ENCODE assay signal across 24 cellular contexts in the genomic region with DNA sequence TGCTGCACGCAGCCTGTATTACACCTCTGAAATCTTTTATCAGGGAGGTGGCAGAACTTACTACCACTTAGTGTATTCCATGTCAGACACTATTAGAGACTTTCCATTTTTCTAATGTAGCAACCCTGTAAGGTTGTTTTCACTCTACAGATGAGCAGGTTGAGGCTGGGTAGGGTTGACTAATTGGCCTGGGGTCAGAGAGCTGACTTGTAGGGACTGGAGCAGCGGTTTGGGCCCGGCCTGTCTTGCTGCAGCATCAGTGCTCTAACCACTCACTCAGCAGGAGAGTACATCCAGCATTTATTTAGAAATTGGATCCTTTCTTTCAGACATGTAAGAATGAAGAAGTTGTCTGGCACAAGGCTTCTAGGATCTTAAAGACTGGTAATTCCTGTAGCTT. TPM values are rescaled to one million over a fixed set of nuclear protein-coding genes. Genes with fewer than 3 reads are reported as not detected.
DNase-seq lines count a peak whose midpoint lies in the region; ATAC-seq and TF ChIP-seq lines count a peak whose summit lies in the region.
"Had no signal": no experiment of that assay in that cellular context is flagged by ENCODE, and none has a peak within 500 bp of the region (broad histone marks: within the 10 kb centered on the region; RNA-seq: fewer than 3 reads in every experiment).

No MANE protein-coding gene starts in this region.

- H3K36me3 Mint-ChIP-seq in T-helper 17 cell (ENCODE audit: low read depth) (peaks cover 6% of the 10 kb centered on the region), chondrocyte (ENCODE audit: low read depth) (peaks cover 6% of the 10 kb centered on the region)
- peaks cover 6 to 36% (median 21%) of the 10 kb centered on the region in 5 donors for H3K36me3 Mint-ChIP-seq in naive thymus-derived CD4-positive, alpha-beta T cell
- H3K36me3 Mint-ChIP-seq in T-helper 2 cell treated with Interferon-gamma antibody and Interleukin-4, amounts not matched to agents 5 μg/mL and 100 μg/mL, for 36 hours (ENCODE audit: low read depth): peaks cover 16% of the 10 kb centered on the region

- TF ChIP-seq EP300 in gastroesophageal sphincter (IDR thresholded peaks at IDR 0.05): no peak
- TF ChIP-seq EP300 in transverse colon (IDR thresholded peaks at IDR 0.05; ENCODE audit: low read depth): no peak

- in situ Hi-C loops in transverse colon (cut with MboI; ENCODE audit: low pct_ligation_motif_present in 1 of 4, low pct_unique_long_range_greater_than_20kb in 1 of 4, low sequenced_read_pairs in 3 of 4): no loop called here

- ATAC-seq in T-helper 17 cell: no peak
- no peak for ATAC-seq in gastroesophageal sphincter
- ATAC-seq in naive thymus-derived CD4-positive, alpha-beta T cell: no peak
- ATAC-seq: K562 had no signal

- DNase-seq in T-helper 17 cell: no peak
- DNase-seq in chondrocyte (ENCODE audit: low spot score): no peak
- no peak for DNase-seq in transverse colon
- no peak for DNase-seq in naive thymus-derived CD4-positive, alpha-beta T cell
- DNase-seq in GOT3 (lab: John Stamatoyannopoulos, UW): no peak
- DNase-seq in T-helper 2 cell treated with Interferon-gamma antibody and Interleukin-4, amounts not matched to agents 5 μg/mL and 100 μg/mL, for 36 hours (ENCODE audit: low spot score): no peak
- DNase-seq: BE2C; CD4-positive, CD25-positive, alpha-beta regulatory T cell; DMS79; MM.1S; NCI-H1092; NCI-H1436; NCI-H1930; NCI-H226; NCI-H510A treated with DMSO at 0.1 percent for 48 hours; NCI-H748 treated with DMSO at 0.1 percent for 48 hours; PC-9; RPMI8226; SIG-M5 had no signal

- H3K36me3 ChIP-seq in gastroesophageal sphincter: peaks cover 0 to 15% of the 10 kb centered on the region in 2 donors
- no peaks in the 10 kb centered on the region for H3K36me3 ChIP-seq in transverse colon
- H3K36me3 ChIP-seq in naive thymus-derived CD4-positive, alpha-beta T cell (ENCODE audit: control insufficient read depth in 2 of 3, insufficient read depth in 3 of 3, low read length in 3 of 3): peaks cover 0 to 10% (median 0%) of the 10 kb centered on the region in 3 experiments

- H3K4me1 Mint-ChIP-seq in T-helper 17 cell (peaks cover 30% of the 10 kb centered on the region), chondrocyte (ENCODE audit: low read depth) (peaks cover 80% of the 10 kb centered on the region)
- peaks cover 13 to 71% (median 55%) of the 10 kb centered on the region in 7 donors for H3K4me1 Mint-ChIP-seq in naive thymus-derived CD4-positive, alpha-beta T cell
- peaks cover 7% of the 10 kb centered on the region for H3K4me1 Mint-ChIP-seq in T-helper 2 cell treated with Interferon-gamma antibody and Interleukin-4, amounts not matched to agents 5 μg/mL and 100 μg/mL, for 36 hours (ENCODE audit: low read depth)

- H3K4me3 Mint-ChIP-seq in T-helper 17 cell: no peak overlapping the region
- no peak overlapping the region for H3K4me3 Mint-ChIP-seq in chondrocyte (ENCODE audit: unreplicated experiment)
- no peak overlapping the region for H3K4me3 Mint-ChIP-seq in naive thymus-derived CD4-positive, alpha-beta T cell
- no peak overlapping the region for H3K4me3 Mint-ChIP-seq in T-helper 2 cell treated with Interferon-gamma antibody and Interleukin-4, amounts not matched to agents 5 μg/mL and 100 μg/mL, for 36 hours
- H3K4me3 Mint-ChIP-seq: CD4-positive, CD25-positive, alpha-beta regulatory T cell had no signal

- no peaks in the 10 kb centered on the region for H3K27me3 Mint-ChIP-seq in T-helper 17 cell
- no peaks in the 10 kb centered on the region for H3K27me3 Mint-ChIP-seq in chondrocyte (ENCODE audit: low read depth)
- H3K27me3 Mint-ChIP-seq in naive thymus-derived CD4-positive, alpha-beta T cell: no peaks in the 10 kb centered on the region
- H3K27me3 Mint-ChIP-seq in T-helper 2 cell treated with Interferon-gamma antibody and Interleukin-4, amounts not matched to agents 5 μg/mL and 100 μg/mL, for 36 hours (ENCODE audit: low read depth): no peaks in the 10 kb centered on the region
- H3K27me3 Mint-ChIP-seq: CD4-positive, CD25-positive, alpha-beta regulatory T cell had no signal

- H3K9me3 Mint-ChIP-seq in chondrocyte (ENCODE audit: low read depth): no peaks in the 10 kb centered on the region
- no peaks in the 10 kb centered on the region for H3K9me3 Mint-ChIP-seq in naive thymus-derived CD4-positive, alpha-beta T cell
- H3K9me3 Mint-ChIP-seq in T-helper 2 cell treated with Interferon-gamma antibody and Interleukin-4, amounts not matched to agents 5 μg/mL and 100 μg/mL, for 36 hours: no peaks in the 10 kb centered on the region
- H3K9me3 Mint-ChIP-seq: CD4-positive, CD25-positive, alpha-beta regulatory T cell had no signal

- H3K27ac Mint-ChIP-seq in T-helper 17 cell (peak overlapping the region; percentile 41), chondrocyte (ENCODE audit: unreplicated experiment) (peak overlapping the region; percentile 82)
- no peak overlapping the region for H3K27ac Mint-ChIP-seq in naive thymus-derived CD4-positive, alpha-beta T cell
- no peak overlapping the region for H3K27ac Mint-ChIP-seq in T-helper 2 cell treated with Interferon-gamma antibody and Interleukin-4, amounts not matched to agents 5 μg/mL and 100 μg/mL, for 36 hours
- H3K27ac Mint-ChIP-seq: CD4-positive, CD25-positive, alpha-beta regulatory T cell had no signal

- CTCF ChIA-PET in naive thymus-derived CD4-positive, alpha-beta T cell (lab: Charles Lee): no interaction called here

- TF ChIP-seq CTCF in chondrocyte (IDR thresholded peaks at IDR 0.05): no peak
- TF ChIP-seq CTCF in gastroesophageal sphincter (IDR thresholded peaks at IDR 0.05): no peak
- TF ChIP-seq CTCF in transverse colon (IDR thresholded peaks at IDR 0.05): no peak

- POLR2A ChIA-PET in naive thymus-derived CD4-positive, alpha-beta T cell (lab: Charles Lee): interaction anchor here (1.1 to 1.5 kb wide), 3 partner anchors 15 to 25 kb away, joined by 3 to 5 read pairs (median 4); no protein-coding TSS in a partner anchor

- intact Hi-C loops in transverse colon (cut with DNase I; ENCODE audit: low total_unique reads): no loop called here
- intact Hi-C loops in naive thymus-derived CD4-positive, alpha-beta T cell (cut with micrococcal nuclease): no loop called here

- H3K27me3 ChIP-seq in gastroesophageal sphincter: no peaks in the 10 kb centered on the region
- H3K27me3 ChIP-seq in transverse colon: no peaks in the 10 kb centered on the region
- no peaks in the 10 kb centered on the region for H3K27me3 ChIP-seq in naive thymus-derived CD4-positive, alpha-beta T cell (ENCODE audit: control insufficient read depth in 2 of 2, insufficient read depth in 2 of 2, low read length in 2 of 2)
- H3K27me3 ChIP-seq: BE2C had no signal

- H3K9me3 ChIP-seq in T-helper 17 cell (ENCODE audit: control insufficient read depth, low read length, poor library complexity, severe bottlenecking) (no peaks in the 10 kb centered on the region), gastroesophageal sphincter (no peaks in the 10 kb centered on the region), transverse colon (no peaks in the 10 kb centered on the region)
- no peaks in the 10 kb centered on the region for H3K9me3 ChIP-seq in naive thymus-derived CD4-positive, alpha-beta T cell (ENCODE audit: control insufficient read depth in 2 of 3, low read length in 3 of 3)
- H3K9me3 ChIP-seq: BE2C, HAP-1 had no signal

- WGBS in gastroesophageal sphincter (ENCODE audit: low coverage in 1 of 2), 2 donors: 71% methylated on average over 3 of the region's 3 CpGs; no CpG with 5 or more reads in 1 of the 2 donors
- 40 to 93% methylated on average over 1 to 3 of the region's 3 CpGs for WGBS in transverse colon (ENCODE audit: low coverage in 1 of 2), 2 donors

- H3K4me1 ChIP-seq in gastroesophageal sphincter (peaks cover 28 to 99% (median 50%) of the 10 kb centered on the region in 3 donors), transverse colon (peaks cover 47 to 76% (median 64%) of the 10 kb centered on the region in 4 donors)
- peaks cover 0 to 3% of the 10 kb centered on the region in 2 donors for H3K4me1 ChIP-seq in naive thymus-derived CD4-positive, alpha-beta T cell (ENCODE audit: control insufficient read depth in 2 of 2, insufficient read depth in 2 of 2, low read length in 2 of 2)
- H3K4me1 ChIP-seq: BE2C had no signal

- H3K4me3 ChIP-seq in gastroesophageal sphincter: no peak overlapping the region
- H3K4me3 ChIP-seq in transverse colon: no peak overlapping the region
- H3K4me3 ChIP-seq in naive thymus-derived CD4-positive, alpha-beta T cell (ENCODE audit: low read length): no peak overlapping the region
- H3K4me3 ChIP-seq: HAP-1, K562, PC-9 had no signal

- TF ChIP-seq POLR2A in gastroesophageal sphincter (IDR thresholded peaks at IDR 0.05): no peak
- TF ChIP-seq POLR2A in transverse colon (IDR thresholded peaks at IDR 0.05): no peak

- H3K27ac ChIP-seq in gastroesophageal sphincter: peak overlapping the region; percentile 23 to 75 (median 69)
- H3K27ac ChIP-seq in transverse colon: peak overlapping the region; percentile 64 to 74 (median 71)
- no peak overlapping the region for H3K27ac ChIP-seq in naive thymus-derived CD4-positive, alpha-beta T cell (ENCODE audit: low read depth, low read length)
- H3K27ac ChIP-seq: PC-9 had no signal

RNA-seq across cellular contexts. Expression of a gene that starts 25.7 kb away (rescaled TPM):
- 10 to 100 TPM; 32.0 to 32.3 TPM for total RNA-seq in T-helper 17 cell
- 158 to 249 TPM (median 159 TPM) in 3 replicates for total RNA-seq in chondrocyte
- 100 to 1,000 TPM; 203 to 343 (median 301) TPM for total RNA-seq in gastroesophageal sphincter
- total RNA-seq in transverse colon: 100 to 1,000 TPM; 122 to 238 (median 204) TPM
- total RNA-seq in naive thymus-derived CD4-positive, alpha-beta T cell: 10 to 100 TPM; 20.7 to 36.1 (median 22.8) TPM
- polyA plus RNA-seq in naive thymus-derived CD4-positive, alpha-beta T cell: 1 to 10 TPM; 2.5 to 4.0 TPM

RNA-seq across cellular contexts. Expression of a gene that starts 46.2 kb away (rescaled TPM):
- under 1 TPM; 0.16 to 0.17 TPM for total RNA-seq in T-helper 17 cell
- not detected in 3 replicates for total RNA-seq in chondrocyte
- not detected for total RNA-seq in gastroesophageal sphincter
- total RNA-seq in transverse colon: not detected
- total RNA-seq in naive thymus-derived CD4-positive, alpha-beta T cell: under 1 TPM in 2 of 5 experiments, not detected in 3; 0.40 to 0.54 TPM
- polyA plus RNA-seq in naive thymus-derived CD4-positive, alpha-beta T cell: under 1 TPM; 0.13 to 0.92 TPM
- total RNA-seq: A673; CD4-positive, CD25-positive, alpha-beta regulatory T cell; K562; LHCN-M2; PC-9 had no signal
- polyA plus RNA-seq: K562 had no signal

Comparison
In these comparisons a context has a peak if more than half of its experiments do, and no peak if none do; other contexts are left out.
1. H3K27ac Mint-ChIP-seq: peak in T-helper 17 cell (single experiment) and chondrocyte (single experiment); none in naive thymus-derived CD4-positive, alpha-beta T cell (0 of 9) and T-helper 2 cell treated with Interferon-gamma antibody and Interleukin-4, amounts not matched to agents 5 μg/mL and 100 μg/mL, for 36 hours (single experiment).